Comparison of ENCODE assay signal across 4 cellular contexts in genomic region chr17:35938492-35938891, GRCh38. TPM values are rescaled to one million over a fixed set of nuclear protein-coding genes. Genes with fewer than 3 reads are reported as not detected.
"Had no signal": no experiment of that assay in that cellular context is flagged by ENCODE, and none has a peak within 500 bp of the region (broad histone marks: within the 10 kb centered on the region; RNA-seq: fewer than 3 reads in every experiment).

No MANE protein-coding gene starts in this region.

RNA-seq across cellular contexts. Expression of gene LYZL6, which starts 5.0 kb away (rescaled TPM):
- total RNA-seq: LHCN-M2, M059J, MCF 10A, NCI-H460 had no signal

RNA-seq across cellular contexts. Expression of gene CCL16, which starts 42.8 kb away (rescaled TPM):
- total RNA-seq: LHCN-M2, M059J, MCF 10A, NCI-H460 had no signal

RNA-seq across cellular contexts. Expression of gene CCL14, which starts 48.0 kb away (rescaled TPM):
- total RNA-seq: LHCN-M2, M059J, MCF 10A, NCI-H460 had no signal

RNA-seq across cellular contexts. Expression of gene CCL5, which starts 58.3 kb away (rescaled TPM):
- total RNA-seq: MCF 10A, NCI-H460 had no signal
